Comparison of ENCODE assay signal across 10 cellular contexts in the genomic region with DNA sequence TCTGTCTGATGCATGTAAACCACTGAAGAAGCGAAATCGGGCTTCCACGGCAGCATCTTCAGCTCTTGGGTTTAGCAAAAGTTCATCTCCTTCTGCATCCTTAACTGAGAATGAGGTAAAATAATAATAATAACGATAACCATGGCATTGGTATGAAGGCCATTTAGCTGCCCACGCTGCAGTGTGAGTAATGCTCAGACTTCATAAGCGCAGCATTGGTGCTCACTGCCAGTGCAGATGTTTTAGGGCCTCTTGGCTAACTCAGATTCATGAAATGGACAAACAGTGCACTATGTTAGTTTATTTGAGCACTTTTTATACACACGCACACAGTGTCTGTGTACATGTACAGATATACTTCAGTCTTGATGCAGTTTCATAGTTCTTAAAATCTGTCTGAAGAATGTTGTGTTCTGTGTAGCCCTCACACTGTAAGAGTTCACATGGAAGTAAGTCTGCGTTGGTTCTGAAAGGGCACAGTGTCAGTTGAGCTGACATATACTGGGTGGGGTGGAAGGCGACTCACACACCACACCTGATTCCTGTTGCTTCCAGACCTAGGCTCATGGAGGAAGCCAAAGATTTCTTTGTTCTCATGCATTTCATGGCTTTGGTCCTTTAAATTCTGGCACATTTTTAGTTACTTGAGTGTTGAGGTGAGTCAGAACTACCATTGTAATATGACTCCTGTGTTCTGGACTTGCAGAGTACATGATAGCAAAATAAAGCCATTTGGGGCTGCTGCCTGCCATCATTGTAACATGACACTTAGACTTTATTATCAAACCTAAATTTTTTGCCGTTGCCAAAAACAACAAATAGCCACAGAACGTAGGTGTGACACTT.
DNase-seq lines count a peak whose midpoint lies in the region; ATAC-seq and TF ChIP-seq lines count a peak whose summit lies in the region.
"Had no signal": no experiment of that assay in that cellular context is flagged by ENCODE, and none has a peak within 500 bp of the region (broad histone marks: within the 10 kb centered on the region; RNA-seq: fewer than 3 reads in every experiment).

No MANE protein-coding gene starts in this region.

- no peaks in the 10 kb centered on the region for H3K9me3 ChIP-seq in breast epithelium
- no peaks in the 10 kb centered on the region for H3K9me3 ChIP-seq in heart right ventricle
- H3K9me3 ChIP-seq: SJCRH30 had no signal

- TF ChIP-seq CTCF in MCF 10A (IDR thresholded peaks at IDR 0.05; ENCODE audit: unreplicated experiment): no peak
- no peak for TF ChIP-seq CTCF in breast epithelium (IDR thresholded peaks at IDR 0.05)
- no peak for TF ChIP-seq CTCF in WTC11 (IDR thresholded peaks at IDR 0.05)
- TF ChIP-seq CTCF in heart right ventricle (IDR thresholded peaks at IDR 0.05): no peak
- no peak for TF ChIP-seq CTCF in type B pancreatic cell (conservative IDR thresholded peaks at IDR 0.05)
- TF ChIP-seq CTCF in activated CD8-positive, alpha-beta T cell treated with anti-CD3 and anti-CD28 coated beads for 36 hours (IDR thresholded peaks at IDR 0.05): no peak

- no peaks in the 10 kb centered on the region for H3K27me3 Mint-ChIP-seq in MCF 10A (ENCODE audit: insufficient read depth, unreplicated experiment)
- H3K27me3 Mint-ChIP-seq in WTC11 (ENCODE audit: low read depth): no peaks in the 10 kb centered on the region
- no peaks in the 10 kb centered on the region for H3K27me3 Mint-ChIP-seq in type B pancreatic cell
- no peaks in the 10 kb centered on the region for H3K27me3 Mint-ChIP-seq in activated CD8-positive, alpha-beta T cell treated with anti-CD3 and anti-CD28 coated beads for 36 hours

- 75 to 79% methylated on average over 11 of the region's 11 CpGs for WGBS in heart right ventricle, 2 donors

- POLR2A ChIA-PET in MCF 10A (lab: Yijun Ruan, JAX) (interaction anchor here (0.6 to 1.6 kb wide), 10 partner anchors 12 to 69 kb away, joined by 3 to 6 read pairs (median 3); partner anchors contain the start of gene NELFA), WTC11 (lab: Charles Lee) (no interaction called here)
- POLR2A ChIA-PET in activated CD8-positive, alpha-beta T cell treated with anti-CD3 and anti-CD28 coated beads for 36 hours (lab: Charles Lee): no interaction called here

- H3K4me1 ChIP-seq in breast epithelium (no peaks in the 10 kb centered on the region), heart right ventricle (peaks cover 0 to 19% (median 10%) of the 10 kb centered on the region in 9 donors)

- H3K27me3 ChIP-seq in breast epithelium (no peaks in the 10 kb centered on the region), heart right ventricle (no peaks in the 10 kb centered on the region)
- H3K27me3 ChIP-seq: SJCRH30 had no signal

- H3K36me3 Mint-ChIP-seq in MCF 10A (ENCODE audit: insufficient read depth, unreplicated experiment) (peaks cover 47% of the 10 kb centered on the region), WTC11 (peaks cover 39% of the 10 kb centered on the region), type B pancreatic cell (peaks cover 18% of the 10 kb centered on the region)
- H3K36me3 Mint-ChIP-seq in activated CD8-positive, alpha-beta T cell treated with anti-CD3 and anti-CD28 coated beads for 36 hours (ENCODE audit: low read depth): peaks cover 51% of the 10 kb centered on the region

- no peak for TF ChIP-seq POLR2A in breast epithelium (IDR thresholded peaks at IDR 0.05)

- H3K9me3 Mint-ChIP-seq in MCF 10A (ENCODE audit: unreplicated experiment) (no peaks in the 10 kb centered on the region), WTC11 (no peaks in the 10 kb centered on the region), type B pancreatic cell (no peaks in the 10 kb centered on the region)
- H3K9me3 Mint-ChIP-seq in activated CD8-positive, alpha-beta T cell treated with anti-CD3 and anti-CD28 coated beads for 36 hours: no peaks in the 10 kb centered on the region
- H3K9me3 Mint-ChIP-seq: CD8-positive, alpha-beta T cell had no signal

- H3K4me3 ChIP-seq in breast epithelium (no peak overlapping the region), heart right ventricle (no peak overlapping the region)
- H3K4me3 ChIP-seq: SJCRH30 had no signal

- BruUV-seq in MCF 10A (replicated peaks; lab: Mats Ljungman, UMichigan): no TSS peak

- H3K4me3 Mint-ChIP-seq in MCF 10A (ENCODE audit: unreplicated experiment) (peak overlapping the region; percentile 54), WTC11 (no peak overlapping the region), type B pancreatic cell (no peak overlapping the region)
- H3K4me3 Mint-ChIP-seq in activated CD8-positive, alpha-beta T cell treated with anti-CD3 and anti-CD28 coated beads for 36 hours: no peak overlapping the region
- H3K4me3 Mint-ChIP-seq: CD8-positive, alpha-beta T cell had no signal

- intact Hi-C loops in MCF 10A (cut with micrococcal nuclease): no loop called here
- intact Hi-C loops in breast epithelium (cut with DNase I; ENCODE audit: low total_unique reads): no loop called here
- intact Hi-C loops in heart right ventricle (cut with DNase I): no loop called here
- intact Hi-C loops in activated CD8-positive, alpha-beta T cell treated with anti-CD3 and anti-CD28 coated beads for 36 hours (cut with micrococcal nuclease): no loop called here

- ATAC-seq in WTC11: no peak
- ATAC-seq in heart right ventricle: peak; percentile 47 to 91 (median 83)
- ATAC-seq in GM19035 (IDR thresholded peaks at IDR 0.05; ENCODE audit: unreplicated experiment): no peak
- no peak for ATAC-seq in activated CD8-positive, alpha-beta T cell treated with anti-CD3 and anti-CD28 coated beads for 36 hours
- ATAC-seq: CD8-positive, alpha-beta T cell had no signal

- H3K27ac Mint-ChIP-seq in MCF 10A (ENCODE audit: low read depth, unreplicated experiment) (peak overlapping the region; percentile 77), WTC11 (0 out of 2 replicates have a peak overlapping the region, but pooled peaks have one; percentile 33), type B pancreatic cell (peak overlapping the region; percentile 35)
- no peak overlapping the region for H3K27ac Mint-ChIP-seq in activated CD8-positive, alpha-beta T cell treated with anti-CD3 and anti-CD28 coated beads for 36 hours
- H3K27ac Mint-ChIP-seq: CD8-positive, alpha-beta T cell had no signal

- no peak overlapping the region for H3K27ac ChIP-seq in breast epithelium
- peak overlapping the region in 4 of 10 donors; percentile 19 to 54 (median 36) for H3K27ac ChIP-seq in heart right ventricle
- H3K27ac ChIP-seq: SJCRH30 had no signal

- DNase-seq in MCF 10A (ENCODE audit: unreplicated experiment) (peak; percentile 93), breast epithelium (ENCODE audit: low spot score in 2 of 2) (no peak), WTC11 (ENCODE audit: low spot score) (no peak), heart right ventricle (no peak), type B pancreatic cell (ENCODE audit: extremely low spot score, unreplicated experiment) (no peak)
- DNase-seq in activated CD8-positive, alpha-beta memory T cell treated with anti-CD3 and anti-CD28 coated beads, Interleukin-2, amount 50 U/mL, for 48 hours: no peak
- no peak for DNase-seq in activated CD8-positive, alpha-beta T cell treated with anti-CD3 and anti-CD28 coated beads for 36 hours
- DNase-seq: CD8-positive, alpha-beta T cell had no signal

- CTCF ChIA-PET in MCF 10A (lab: Yijun Ruan, JAX): interaction anchor here (0.6 to 1.7 kb wide), 7 partner anchors 14 to 230 kb away, joined by 3 to 5 read pairs (median 3); partner anchors contain the start of genes TACC3 and TMEM129
- CTCF ChIA-PET in WTC11 (lab: Charles Lee): no interaction called here
- CTCF ChIA-PET in activated CD8-positive, alpha-beta T cell treated with anti-CD3 and anti-CD28 coated beads for 36 hours (lab: Charles Lee): interaction anchor here (1.5 kb wide), 1 partner anchor 247 kb away, joined by 3 read pairs; no protein-coding TSS in a partner anchor

- H3K36me3 ChIP-seq in breast epithelium: no peaks in the 10 kb centered on the region
- H3K36me3 ChIP-seq in heart right ventricle: peaks cover 0 to 99% (median 23%) of the 10 kb centered on the region in 9 donors

- H3K4me1 Mint-ChIP-seq in MCF 10A (ENCODE audit: insufficient read depth, unreplicated experiment) (peaks cover 29% of the 10 kb centered on the region), WTC11 (no peaks in the 10 kb centered on the region), type B pancreatic cell (ENCODE audit: unreplicated experiment) (peaks cover 13% of the 10 kb centered on the region)
- no peaks in the 10 kb centered on the region for H3K4me1 Mint-ChIP-seq in activated CD8-positive, alpha-beta T cell treated with anti-CD3 and anti-CD28 coated beads for 36 hours (ENCODE audit: low read depth)

TF ChIP-seq in WTC11, 78 proteins besides CTCF, POLR2A, EP300 and RAD21 (continues in another document):
- no peak for TF ChIP-seq ZNF671 (CRISPR knock-in tag; IDR thresholded peaks at IDR 0.05)
- no peak for TF ChIP-seq SP1 (CRISPR knock-in tag; conservative IDR thresholded peaks at IDR 0.05)
- TF ChIP-seq SMAD4 (CRISPR knock-in tag; IDR thresholded peaks at IDR 0.05): no peak
- TF ChIP-seq, protein P1, sequence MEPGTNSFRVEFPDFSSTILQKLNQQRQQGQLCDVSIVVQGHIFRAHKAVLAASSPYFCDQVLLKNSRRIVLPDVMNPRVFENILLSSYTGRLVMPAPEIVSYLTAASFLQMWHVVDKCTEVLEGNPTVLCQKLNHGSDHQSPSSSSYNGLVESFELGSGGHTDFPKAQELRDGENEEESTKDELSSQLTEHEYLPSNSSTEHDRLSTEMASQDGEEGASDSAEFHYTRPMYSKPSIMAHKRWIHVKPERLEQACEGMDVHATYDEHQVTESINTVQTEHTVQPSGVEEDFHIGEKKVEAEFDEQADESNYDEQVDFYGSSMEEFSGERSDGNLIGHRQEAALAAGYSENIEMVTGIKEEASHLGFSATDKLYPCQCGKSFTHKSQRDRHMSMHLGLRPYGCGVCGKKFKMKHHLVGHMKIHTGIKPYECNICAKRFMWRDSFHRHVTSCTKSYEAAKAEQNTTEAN (CRISPR knock-in tag; IDR thresholded peaks at IDR 0.05): no peak
- no peak for TF ChIP-seq NFATC4 (CRISPR knock-in tag; IDR thresholded peaks at IDR 0.05)
- TF ChIP-seq ZNF423 (CRISPR knock-in tag; IDR thresholded peaks at IDR 0.05): no peak
- no peak for TF ChIP-seq ATF6 (CRISPR knock-in tag; IDR thresholded peaks at IDR 0.05)

Comparison
In these comparisons a context has a peak if more than half of its experiments do, and no peak if none do; other contexts are left out.
1. ATAC-seq: peak in heart right ventricle (8 of 8); none in WTC11 (single experiment), GM19035 (single experiment) and activated CD8-positive, alpha-beta T cell treated with anti-CD3 and anti-CD28 coated beads for 36 hours (single experiment).